Comparison of ENCODE assay signal across 10 cellular contexts in genomic region chr3:133479895-133480669, GRCh38.
DNase-seq lines count a peak whose midpoint lies in the region; ATAC-seq and TF ChIP-seq lines count a peak whose summit lies in the region.
"Had no signal": no experiment of that assay in that cellular context is flagged by ENCODE, and none has a peak within 500 bp of the region (broad histone marks: within the 10 kb centered on the region; RNA-seq: fewer than 3 reads in every experiment).

No MANE protein-coding gene starts in this region.

- H3K36me3 Mint-ChIP-seq in nephron (ENCODE audit: low read depth): peaks cover 4% of the 10 kb centered on the region
- H3K36me3 Mint-ChIP-seq in activated CD4-positive, alpha-beta memory T cell treated with anti-CD3 and anti-CD28 coated beads, Interleukin-2, amount 10 ng/mL, durations not matched to agents 7 days and 5 days (ENCODE audit: low read depth): no peaks in the 10 kb centered on the region

- no peaks in the 10 kb centered on the region for H3K27me3 ChIP-seq in left ventricle myocardium inferior (ENCODE audit: low read depth)

- peak overlapping the region; percentile 7 to 60 (median 56) for H3K27ac Mint-ChIP-seq in nephron
- H3K27ac Mint-ChIP-seq in activated CD4-positive, alpha-beta memory T cell treated with anti-CD3 and anti-CD28 coated beads, Interleukin-2, amount 10 ng/mL, durations not matched to agents 7 days and 5 days: no peak overlapping the region

- H3K27ac ChIP-seq in left ventricle myocardium inferior (replicated peaks): no peak overlapping the region

- no peaks in the 10 kb centered on the region for H3K36me3 ChIP-seq in left ventricle myocardium inferior

- H3K4me1 Mint-ChIP-seq in nephron: peaks cover 32% of the 10 kb centered on the region
- H3K4me1 Mint-ChIP-seq in activated CD4-positive, alpha-beta memory T cell treated with anti-CD3 and anti-CD28 coated beads, Interleukin-2, amount 10 ng/mL, durations not matched to agents 7 days and 5 days: peaks cover 18% of the 10 kb centered on the region

- CTCF ChIA-PET in activated CD4-positive, alpha-beta memory T cell treated with anti-CD3 and anti-CD28 coated beads, Interleukin-2, amount 10 ng/mL, durations not matched to agents 7 days and 5 days (lab: Charles Lee): interaction anchor here (0.5 to 3.2 kb wide), 3 partner anchors 9 to 98 kb away, joined by 3 to 10 read pairs (median 3); no protein-coding TSS in a partner anchor

- peaks cover 4% of the 10 kb centered on the region for H3K4me1 ChIP-seq in left ventricle myocardium inferior

- DNase-seq in NCI-H226: peak; percentile 40
- DNase-seq in AG08395 (ENCODE audit: low spot score): no peak
- no peak for DNase-seq in left ventricle myocardium inferior
- no peak for DNase-seq in activated CD4-positive, alpha-beta memory T cell treated with anti-CD3 and anti-CD28 coated beads, Interleukin-2, amount 10 ng/mL, durations not matched to agents 7 days and 5 days
- no peak for DNase-seq in RPMI8226
- DNase-seq: HCEC 1CT had no signal

- peaks cover 8% of the 10 kb centered on the region for H3K9me3 ChIP-seq in left ventricle myocardium inferior (replicated peaks)

- H3K9me3 Mint-ChIP-seq in nephron: peaks cover 18% of the 10 kb centered on the region
- H3K9me3 Mint-ChIP-seq in activated CD4-positive, alpha-beta memory T cell treated with anti-CD3 and anti-CD28 coated beads, Interleukin-2, amount 10 ng/mL, durations not matched to agents 7 days and 5 days: no peaks in the 10 kb centered on the region

- intact Hi-C loops in left ventricle myocardium inferior (cut with micrococcal nuclease): no loop called here

- H3K4me3 Mint-ChIP-seq in nephron: no peak overlapping the region
- H3K4me3 Mint-ChIP-seq in activated CD4-positive, alpha-beta memory T cell treated with anti-CD3 and anti-CD28 coated beads, Interleukin-2, amount 10 ng/mL, durations not matched to agents 7 days and 5 days: no peak overlapping the region

- no peak overlapping the region for H3K4me3 ChIP-seq in left ventricle myocardium inferior

- H3K27me3 Mint-ChIP-seq in nephron (ENCODE audit: low read depth): peaks cover 13% of the 10 kb centered on the region
- H3K27me3 Mint-ChIP-seq in activated CD4-positive, alpha-beta memory T cell treated with anti-CD3 and anti-CD28 coated beads, Interleukin-2, amount 10 ng/mL, durations not matched to agents 7 days and 5 days: no peaks in the 10 kb centered on the region

- TF ChIP-seq POLR2A in GM18526 (IDR thresholded peaks at IDR 0.05; ENCODE audit: extremely low read depth, insufficient read length): peak; percentile 50

- TF ChIP-seq CTCF in nephron (IDR thresholded peaks at IDR 0.05; ENCODE audit: unreplicated experiment in 3 of 3) (no peak), left ventricle myocardium inferior (IDR thresholded peaks at IDR 0.05; ENCODE audit: borderline replicate concordance) (no peak)

- POLR2A ChIA-PET in activated CD4-positive, alpha-beta memory T cell treated with anti-CD3 and anti-CD28 coated beads, Interleukin-2, amount 10 ng/mL, durations not matched to agents 7 days and 5 days (lab: Charles Lee): no interaction called here

- peak; percentile 58 for ATAC-seq in HG02588 (IDR thresholded peaks at IDR 0.05; ENCODE audit: unreplicated experiment)
- ATAC-seq: activated CD4-positive, CD25-positive, alpha-beta regulatory T cell treated with anti-CD3 and anti-CD28 coated beads, Interleukin-2, amount 50 U/mL, for 24 hours had no signal
